ENCODE assay signal across 15 cellular contexts in the genomic region with DNA sequence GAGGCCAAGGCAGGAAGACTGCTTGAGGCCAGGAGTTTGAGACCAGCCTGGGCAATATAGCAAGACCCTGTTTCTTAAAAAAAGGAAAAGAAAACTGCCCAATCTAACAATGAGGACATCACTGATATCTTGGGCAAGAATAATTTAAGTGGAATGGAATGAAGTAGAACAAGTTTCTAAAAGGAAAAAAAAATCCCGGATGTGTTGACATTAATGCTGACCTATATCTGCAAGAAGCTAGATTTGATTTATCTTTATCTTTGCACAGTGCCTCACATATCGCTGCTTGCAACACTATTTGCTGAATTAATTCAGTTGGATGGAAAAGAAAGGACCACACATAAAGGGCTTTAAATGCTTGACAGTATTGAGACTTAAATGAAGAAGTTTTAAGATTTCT. TPM values are rescaled to one million over a fixed set of nuclear protein-coding genes. Genes with fewer than 3 reads are reported as not detected.
DNase-seq lines count a peak whose midpoint lies in the region; ATAC-seq and TF ChIP-seq lines count a peak whose summit lies in the region.
"Had no signal": no experiment of that assay in that cellular context is flagged by ENCODE, and none has a peak within 500 bp of the region (broad histone marks: within the 10 kb centered on the region; RNA-seq: fewer than 3 reads in every experiment).

No MANE protein-coding gene starts in this region.

- no peaks in the 10 kb centered on the region for H3K36me3 ChIP-seq in RWPE2 (ENCODE audit: low read depth)
- H3K36me3 ChIP-seq in osteoblast (ENCODE audit: insufficient read depth, low read length): no peaks in the 10 kb centered on the region

- H3K9me3 ChIP-seq in RWPE2 (ENCODE audit: severe bottlenecking) (no peaks in the 10 kb centered on the region), osteoblast (ENCODE audit: low read depth, low read length) (no peaks in the 10 kb centered on the region)
- H3K9me3 ChIP-seq: mucosa of descending colon had no signal

- H3K4me3 ChIP-seq in RWPE2 (ENCODE audit: severe bottlenecking) (no peak overlapping the region), osteoblast (ENCODE audit: insufficient read depth, low read length) (no peak overlapping the region)
- H3K4me3 ChIP-seq: mucosa of descending colon had no signal

- no peaks in the 10 kb centered on the region for H3K27me3 ChIP-seq in RWPE2 (ENCODE audit: insufficient read depth, poor library complexity, severe bottlenecking)
- no peaks in the 10 kb centered on the region for H3K27me3 ChIP-seq in osteoblast (ENCODE audit: insufficient read depth, low read length)

- no peak for TF ChIP-seq CTCF in RWPE2 (IDR thresholded peaks at IDR 0.05; ENCODE audit: poor library complexity, severe bottlenecking)
- TF ChIP-seq CTCF in osteoblast (IDR thresholded peaks at IDR 0.05; ENCODE audit: extremely low read depth, low read depth, low read length): no peak

- H3K4me2 ChIP-seq in osteoblast (ENCODE audit: insufficient read depth, low read length): no peak overlapping the region

- H3K4me1 ChIP-seq in RWPE2 (ENCODE audit: insufficient read depth, poor library complexity, severe bottlenecking) (peaks cover 33% of the 10 kb centered on the region), osteoblast (ENCODE audit: insufficient read depth, low read length) (peaks cover 53% of the 10 kb centered on the region)

- no peak overlapping the region for H2AFZ ChIP-seq in osteoblast (ENCODE audit: low read length)

- ATAC-seq in RWPE2 (ENCODE audit: low read depth) (peak; percentile 77), esophagus mucosa (peak; percentile 56), GM21367 (IDR thresholded peaks at IDR 0.05; ENCODE audit: unreplicated experiment) (no peak)
- ATAC-seq: activated naive CD8-positive, alpha-beta T cell treated with anti-CD3 and anti-CD28 coated beads, Interleukin-2, amount 50 U/mL, for 24 hours; mucosa of descending colon had no signal

- peak overlapping the region; percentile 55 for H3K27ac ChIP-seq in RWPE2 (ENCODE audit: poor library complexity, severe bottlenecking)
- H3K27ac ChIP-seq in osteoblast (ENCODE audit: low read depth, low read length): peak overlapping the region; percentile 60

- H4K20me1 ChIP-seq in osteoblast (ENCODE audit: insufficient read depth, low read length): no peaks in the 10 kb centered on the region

- in situ Hi-C loops in G401 (cut with HindIII; ENCODE audit: low sequenced_read_pairs): no loop called here

- H3K79me2 ChIP-seq in osteoblast (ENCODE audit: insufficient read depth, low read length): peaks cover 3% of the 10 kb centered on the region

- DNase-seq in GM03348 (ENCODE audit: low spot score) (peak; percentile 44), RWPE2 (ENCODE audit: low spot score) (no peak), osteoblast (ENCODE audit: insufficient read length, low spot score, missing footprints) (no peak), G401 (ENCODE audit: low spot score) (no peak), SW 1271 (lab: John Stamatoyannopoulos, UW) (no peak), DMS114 treated with DMSO at 0.1 percent for 48 hours (lab: John Stamatoyannopoulos, UW; ENCODE audit: unreplicated experiment) (no peak)
- DNase-seq: activated naive CD8-positive, alpha-beta T cell treated with anti-CD3 and anti-CD28 coated beads, Interleukin-2, amount 50 U/mL, for 24 hours; activated T-cell treated with anti-CD3 and anti-CD28 coated beads for 4 hours; cortex of kidney; foreskin melanocyte; mucosa of descending colon; MV-4-11; stimulated activated CD4-positive, alpha-beta T cell treated with anti-CD3 and anti-CD28 coated beads, Interleukin-15, amount 100 ng/mL, for 24 hours had no signal

RNA-seq across cellular contexts. Expression of a gene that starts 27.8 kb away (rescaled TPM):
- total RNA-seq in esophagus mucosa (2.8 TPM), osteoblast (29.0 and 29.8 TPM in 2 replicates)
- total RNA-seq in G401 (2014; rRNA removed; shearing (Covaris generic)): 3.2 and 4.2 TPM in 2 replicates
